ENCODE assay signal across 10 cellular contexts in the genomic region with DNA sequence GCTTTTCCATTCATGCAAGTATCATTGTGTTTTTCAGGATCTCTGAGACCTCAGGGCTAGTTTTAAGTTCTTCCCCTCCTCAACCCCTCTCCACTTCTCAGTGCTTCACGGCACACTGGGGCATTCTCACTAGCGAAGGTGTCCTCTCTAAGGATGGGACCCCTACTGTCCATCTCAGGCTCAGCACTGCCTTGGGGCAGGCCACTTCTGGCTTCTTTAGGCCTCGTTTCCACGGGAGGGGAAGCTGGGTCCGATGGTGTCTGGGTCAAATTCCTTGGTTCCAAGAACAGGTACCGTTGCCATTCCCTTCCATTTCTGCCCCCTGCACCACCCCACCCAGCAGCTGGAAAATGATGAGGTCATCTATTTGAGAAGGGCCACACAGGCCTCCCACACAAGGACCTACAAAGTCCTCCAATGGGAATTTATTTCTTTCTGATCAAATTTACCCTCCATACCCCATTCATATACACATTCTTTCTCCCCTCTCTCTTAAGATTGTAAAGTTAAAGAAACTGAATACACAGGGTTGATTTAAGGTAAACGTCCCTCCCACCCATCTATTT. TPM values are rescaled to one million over a fixed set of nuclear protein-coding genes. Genes with fewer than 3 reads are reported as not detected.
"Had no signal": no experiment of that assay in that cellular context is flagged by ENCODE, and none has a peak within 500 bp of the region (broad histone marks: within the 10 kb centered on the region; RNA-seq: fewer than 3 reads in every experiment).

No MANE protein-coding gene starts in this region.

- H2AFZ ChIP-seq: hepatocyte had no signal

- H3K27me3 ChIP-seq: ascending aorta, hepatocyte, spleen, vagina had no signal

- H3K36me3 ChIP-seq: ascending aorta, spleen, tibial artery, vagina had no signal

- FAIRE-seq: islet of Langerhans had no signal

- H3K4me1 ChIP-seq: ascending aorta, parathyroid adenoma, tibial artery had no signal

- H3K79me2 ChIP-seq: hepatocyte, parathyroid adenoma had no signal

- H3K4me3 ChIP-seq: ascending aorta, hepatocyte, lung, spleen, tibial artery, vagina had no signal

- H3K9me3 ChIP-seq: ascending aorta, spleen, tibial artery, vagina had no signal

- DNase-seq: activated gamma-delta T cell had no signal

- H3K27ac ChIP-seq: ascending aorta, hepatocyte, parathyroid adenoma, spleen, tibial artery, vagina had no signal

- H3K9ac ChIP-seq: parathyroid adenoma had no signal

RNA-seq across cellular contexts. Expression of a gene that starts 19.0 kb away (rescaled TPM):
- total RNA-seq: ascending aorta, glomerular endothelial cell, hepatocyte, vagina had no signal
